18 cellular contexts compared by ENCODE assay signal in genomic region chr4:118756429-118756828, GRCh38.
DNase-seq lines count a peak whose midpoint lies in the region; ATAC-seq and TF ChIP-seq lines count a peak whose summit lies in the region.
"Had no signal": no experiment of that assay in that cellular context is flagged by ENCODE, and none has a peak within 500 bp of the region (broad histone marks: within the 10 kb centered on the region; RNA-seq: fewer than 3 reads in every experiment).

No MANE protein-coding gene starts in this region.

- H3K9ac ChIP-seq in Karpas-422 (ENCODE audit: low read length) (no peak overlapping the region), stomach smooth muscle (ENCODE audit: low read length in 2 of 2) (peak overlapping the region in 1 of 2 donors; percentile 8)

- H3K27ac ChIP-seq in C4-2B, result peak overlapping the region; percentile 50; the same call in 1 of the 2 replicates
- H3K27ac ChIP-seq in Karpas-422 (ENCODE audit: low read length), result peak overlapping the region; percentile 97
- H3K27ac ChIP-seq in muscle layer of duodenum (ENCODE audit: low read length), result peak overlapping the region; percentile 73
- H3K27ac ChIP-seq in stomach smooth muscle (ENCODE audit: low read length), result peak overlapping the region; percentile 75

- TF ChIP-seq CTCF in C4-2B (conservative IDR thresholded peaks at IDR 0.05), result no peak

- H3K36me3 ChIP-seq in Karpas-422 (ENCODE audit: insufficient read depth, low read length) (peaks cover 51% of the 10 kb centered on the region), muscle layer of duodenum (ENCODE audit: control insufficient read depth in 1 of 2, insufficient read depth in 2 of 2, low read length in 2 of 2) (peaks cover 4 to 7% of the 10 kb centered on the region in 2 donors), stomach smooth muscle (ENCODE audit: control insufficient read depth in 2 of 2, insufficient read depth in 2 of 2, low read length in 2 of 2) (peaks cover under 1 to 5% of the 10 kb centered on the region in 2 donors)

- H3K4me1 ChIP-seq in Karpas-422 (ENCODE audit: low read length), result peaks cover 84% of the 10 kb centered on the region
- peaks cover 5 to 39% of the 10 kb centered on the region in 2 donors for H3K4me1 ChIP-seq in muscle layer of duodenum (ENCODE audit: control insufficient read depth in 1 of 2, insufficient read depth in 2 of 2, low read length in 2 of 2)
- peaks cover 17% of the 10 kb centered on the region for H3K4me1 ChIP-seq in stomach smooth muscle (ENCODE audit: control insufficient read depth, insufficient read depth, low read length)

- H3K27me3 ChIP-seq in Karpas-422 (ENCODE audit: low read length) (no peaks in the 10 kb centered on the region), muscle layer of duodenum (ENCODE audit: low read depth, low read length) (no peaks in the 10 kb centered on the region), stomach smooth muscle (ENCODE audit: control insufficient read depth in 1 of 2, insufficient read depth in 2 of 2, low read length in 2 of 2) (no peaks in the 10 kb centered on the region)

- no peaks in the 10 kb centered on the region for H4K20me1 ChIP-seq in Karpas-422 (ENCODE audit: insufficient read depth, low read depth, low read length)

- H3K4me3 ChIP-seq in Karpas-422 (ENCODE audit: low read length), result no peak overlapping the region
- H3K4me3 ChIP-seq in muscle layer of duodenum (ENCODE audit: low read depth in 1 of 2, low read length in 2 of 2), result no peak overlapping the region
- no peak overlapping the region for H3K4me3 ChIP-seq in stomach smooth muscle (ENCODE audit: low read length in 2 of 2)

- peaks cover 67% of the 10 kb centered on the region for H3K79me2 ChIP-seq in Karpas-422 (ENCODE audit: low read length)

- no peaks in the 10 kb centered on the region for H3K9me2 ChIP-seq in Karpas-422 (replicated peaks; ENCODE audit: insufficient read depth, low read length)

- no peak for DNase-seq in Karpas-422
- no peak for DNase-seq in RKO (ENCODE audit: low spot score)
- DNase-seq: activated CD8-positive, alpha-beta T cell treated with anti-CD3 and anti-CD28 coated beads, Interleukin-2, amount 10 ng/mL, durations not matched to agents 7 days and 5 days; activated naive CD4-positive, alpha-beta T cell; activated T-cell treated with anti-CD3 and anti-CD28 coated beads, Interleukin-2, amount 50 U/mL, for 1 hour; CD4-positive, CD25-positive, alpha-beta regulatory T cell; cortex of kidney; KG1; left colon; posterior cingulate gyrus; RPMI8226; stimulated activated CD4-positive, alpha-beta T cell treated with anti-CD3 and anti-CD28 coated beads, Interleukin-4, amount 100 ng/mL, for 4 hours had no signal

- H3K4me2 ChIP-seq in Karpas-422 (ENCODE audit: low read depth, low read length, poor library complexity, severe bottlenecking), result peak overlapping the region; percentile 82

- H2AFZ ChIP-seq in Karpas-422 (ENCODE audit: low read length), result no peak overlapping the region

- H3K9me3 ChIP-seq in Karpas-422 (ENCODE audit: low read length), result no peaks in the 10 kb centered on the region
- H3K9me3 ChIP-seq in muscle layer of duodenum (ENCODE audit: control insufficient read depth in 1 of 2, low read length in 2 of 2), result no peaks in the 10 kb centered on the region
- H3K9me3 ChIP-seq in stomach smooth muscle (ENCODE audit: control insufficient read depth in 2 of 2, low read length in 2 of 2), result no peaks in the 10 kb centered on the region

- ATAC-seq in HG03280 (IDR thresholded peaks at IDR 0.05; ENCODE audit: unreplicated experiment) (no peak), GM19023 (IDR thresholded peaks at IDR 0.05; ENCODE audit: unreplicated experiment) (no peak)
- ATAC-seq: activated CD8-positive, alpha-beta T cell treated with anti-CD3 and anti-CD28 coated beads, Interleukin-2, amount 10 ng/mL, durations not matched to agents 7 days and 5 days; left colon; natural killer cell treated with Interleukin-12 subunit alpha and Interleukin-12 subunit beta and Interleukin-15 and Interleukin-18, amount 100 ng/mL, for 72 hours had no signal
